Comparison of ENCODE assay signal across 8 cellular contexts in genomic region chr20:53939554-53940355, GRCh38.
DNase-seq lines count a peak whose midpoint lies in the region; ATAC-seq and TF ChIP-seq lines count a peak whose summit lies in the region.

No MANE protein-coding gene starts in this region.

- H3K27me3 ChIP-seq in CD4-positive, alpha-beta T cell (ENCODE audit: control insufficient read depth, insufficient read depth, low read length), result no peaks in the 10 kb centered on the region
- no peaks in the 10 kb centered on the region for H3K27me3 ChIP-seq in fibroblast of lung (ENCODE audit: control insufficient read depth, insufficient read depth, low read length)

- peak; percentile 76 for TF ChIP-seq CTCF in CD4-positive, alpha-beta T cell (IDR thresholded peaks at IDR 0.05)
- peak; percentile 74 to 78 for TF ChIP-seq CTCF in fibroblast of lung (conservative IDR thresholded peaks at IDR 0.05 in 1 of 2, IDR thresholded peaks at IDR 0.05 in 1 of 2; ENCODE audit: low read depth in 1 of 2, low read length in 2 of 2)
- TF ChIP-seq CTCF in nephron (IDR thresholded peaks at IDR 0.05; ENCODE audit: unreplicated experiment in 3 of 3), result peak; percentile 50 to 66 (median 53)

- DNase-seq in CD4-positive, alpha-beta T cell, result peak; percentile 35 to 66 (median 52)
- DNase-seq in OCI-M1 (lab: John Stamatoyannopoulos, UW) (peak; percentile 97), fibroblast of lung (ENCODE audit: low read depth in 2 of 2) (peak; percentile 91 to 96)
- DNase-seq in activated T-cell treated with anti-CD3 and anti-CD28 coated beads, Interleukin-2, amount 50 U/mL, for 24 hours, result peak; percentile 76
- DNase-seq in stimulated activated naive CD8-positive, alpha-beta T cell treated with anti-CD3 and anti-CD28 coated beads, Interleukin-15, amount 100 ng/mL, for 72 hours, result peak; percentile 61 to 81

- H3K27ac Mint-ChIP-seq in CD4-positive, alpha-beta T cell, result no peak overlapping the region
- H3K27ac Mint-ChIP-seq in activated T-cell treated with anti-CD3 and anti-CD28 coated beads, Interleukin-2, amount 50 U/mL, for 24 hours, result no peak overlapping the region
- H3K27ac Mint-ChIP-seq in nephron, result peak overlapping the region; percentile 42 to 74 (median 51)
- peak overlapping the region; percentile 50 to 67 for H3K27ac Mint-ChIP-seq in stimulated activated naive CD8-positive, alpha-beta T cell treated with anti-CD3 and anti-CD28 coated beads, Interleukin-15, amount 100 ng/mL, for 72 hours

- no peaks in the 10 kb centered on the region for H3K27me3 Mint-ChIP-seq in CD4-positive, alpha-beta T cell
- no peaks in the 10 kb centered on the region for H3K27me3 Mint-ChIP-seq in activated T-cell treated with anti-CD3 and anti-CD28 coated beads, Interleukin-2, amount 50 U/mL, for 24 hours
- no peaks in the 10 kb centered on the region for H3K27me3 Mint-ChIP-seq in nephron (ENCODE audit: low read depth)
- no peaks in the 10 kb centered on the region for H3K27me3 Mint-ChIP-seq in stimulated activated naive CD8-positive, alpha-beta T cell treated with anti-CD3 and anti-CD28 coated beads, Interleukin-15, amount 100 ng/mL, for 72 hours

- H3K4me1 Mint-ChIP-seq in CD4-positive, alpha-beta T cell (ENCODE audit: low read depth), result peaks cover 47% of the 10 kb centered on the region
- peaks cover 40% of the 10 kb centered on the region for H3K4me1 Mint-ChIP-seq in activated T-cell treated with anti-CD3 and anti-CD28 coated beads, Interleukin-2, amount 50 U/mL, for 24 hours (ENCODE audit: low read depth)
- H3K4me1 Mint-ChIP-seq in nephron, result peaks cover 55% of the 10 kb centered on the region
- peaks cover 79% of the 10 kb centered on the region for H3K4me1 Mint-ChIP-seq in stimulated activated naive CD8-positive, alpha-beta T cell treated with anti-CD3 and anti-CD28 coated beads, Interleukin-15, amount 100 ng/mL, for 72 hours

- peak overlapping the region; percentile 66 for H2AFZ ChIP-seq in fibroblast of lung (ENCODE audit: low read length)

- intact Hi-C loops in CD4-positive, alpha-beta T cell (cut with DNase I, micrococcal nuclease), result loop anchor here (1.0 to 10.0 kb wide), 5 partner anchors 18 to 725 kb away; no protein-coding TSS in a partner anchor

- no peak overlapping the region for H3K4me3 ChIP-seq in fibroblast of lung (replicated peaks in 1 of 4; ENCODE audit: control extremely low read depth in 1 of 4, insufficient read depth in 1 of 4, low read depth in 3 of 4, low read length in 4 of 4)

- H3K36me3 ChIP-seq in fibroblast of lung (ENCODE audit: control insufficient read depth, insufficient read depth, low read length), result no peaks in the 10 kb centered on the region

- H4K20me1 ChIP-seq in fibroblast of lung (ENCODE audit: control insufficient read depth, extremely low read depth, insufficient read depth, low read length), result no peaks in the 10 kb centered on the region

- H3K9me3 Mint-ChIP-seq in CD4-positive, alpha-beta T cell, result no peaks in the 10 kb centered on the region
- no peaks in the 10 kb centered on the region for H3K9me3 Mint-ChIP-seq in activated T-cell treated with anti-CD3 and anti-CD28 coated beads, Interleukin-2, amount 50 U/mL, for 24 hours
- no peaks in the 10 kb centered on the region for H3K9me3 Mint-ChIP-seq in nephron
- no peaks in the 10 kb centered on the region for H3K9me3 Mint-ChIP-seq in stimulated activated naive CD8-positive, alpha-beta T cell treated with anti-CD3 and anti-CD28 coated beads, Interleukin-15, amount 100 ng/mL, for 72 hours

- ATAC-seq in CD4-positive, alpha-beta T cell (ENCODE audit: poor library complexity), result peak; percentile 75
- ATAC-seq in GM19395 (IDR thresholded peaks at IDR 0.05; ENCODE audit: unreplicated experiment), result peak; percentile 65
- peak; percentile 70 for ATAC-seq in HG03571 (IDR thresholded peaks at IDR 0.05; ENCODE audit: unreplicated experiment)
- ATAC-seq in stimulated activated naive CD8-positive, alpha-beta T cell treated with anti-CD3 and anti-CD28 coated beads, Interleukin-15, amount 100 ng/mL, for 72 hours, result peak; percentile 91

- H3K9ac ChIP-seq in fibroblast of lung (ENCODE audit: insufficient read depth, low read length), result no peak overlapping the region

- peaks cover 12% of the 10 kb centered on the region for H3K4me1 ChIP-seq in fibroblast of lung (ENCODE audit: control insufficient read depth, extremely low read depth, insufficient read depth, low read length)

- H3K4me3 Mint-ChIP-seq in CD4-positive, alpha-beta T cell, result no peak overlapping the region
- no peak overlapping the region for H3K4me3 Mint-ChIP-seq in activated T-cell treated with anti-CD3 and anti-CD28 coated beads, Interleukin-2, amount 50 U/mL, for 24 hours
- peak overlapping the region; percentile 13 to 42 (median 16) for H3K4me3 Mint-ChIP-seq in nephron
- H3K4me3 Mint-ChIP-seq in stimulated activated naive CD8-positive, alpha-beta T cell treated with anti-CD3 and anti-CD28 coated beads, Interleukin-15, amount 100 ng/mL, for 72 hours, result peak overlapping the region; percentile 28 to 30

- no peaks in the 10 kb centered on the region for H3K36me3 Mint-ChIP-seq in CD4-positive, alpha-beta T cell (ENCODE audit: low read depth)
- H3K36me3 Mint-ChIP-seq in activated T-cell treated with anti-CD3 and anti-CD28 coated beads, Interleukin-2, amount 50 U/mL, for 24 hours (ENCODE audit: low read depth), result no peaks in the 10 kb centered on the region
- no peaks in the 10 kb centered on the region for H3K36me3 Mint-ChIP-seq in nephron (ENCODE audit: low read depth)

- POLR2A ChIA-PET in CD4-positive, alpha-beta T cell (lab: Charles Lee), result interaction anchor here (0.6 to 1.6 kb wide), 7 partner anchors 10 to 346 kb away, joined by 3 to 9 read pairs (median 3); partner anchors contain the start of genes PFDN4 and ZNF217

- H3K27ac ChIP-seq in CD4-positive, alpha-beta T cell (ENCODE audit: low read depth, low read length), result no peak overlapping the region
- H3K27ac ChIP-seq in fibroblast of lung (ENCODE audit: insufficient read depth, low read length), result peak overlapping the region; percentile 81

- H3K9me3 ChIP-seq in CD4-positive, alpha-beta T cell (ENCODE audit: control insufficient read depth, low read length), result no peaks in the 10 kb centered on the region
- H3K9me3 ChIP-seq in fibroblast of lung (ENCODE audit: control insufficient read depth, insufficient read depth, low read depth, low read length), result no peaks in the 10 kb centered on the region

- no peaks in the 10 kb centered on the region for H3K79me2 ChIP-seq in fibroblast of lung (ENCODE audit: control insufficient read depth, insufficient read depth, low read length)

- peak overlapping the region; percentile 11 for H3K4me2 ChIP-seq in fibroblast of lung (ENCODE audit: extremely low read depth, insufficient read depth, low read length)

- CTCF ChIA-PET in CD4-positive, alpha-beta T cell (lab: Charles Lee), result interaction anchor here (0.6 to 1.7 kb wide), 11 partner anchors 12 to 527 kb away, joined by 3 to 7 read pairs (median 3); no protein-coding TSS in a partner anchor

Comparison
In these comparisons a context has a peak if more than half of its experiments do, and no peak if none do; other contexts are left out.
1. H3K27ac Mint-ChIP-seq: peak in nephron (3 of 3) and stimulated activated naive CD8-positive, alpha-beta T cell treated with anti-CD3 and anti-CD28 coated beads, Interleukin-15, amount 100 ng/mL, for 72 hours (2 of 2); none in CD4-positive, alpha-beta T cell (single experiment) and activated T-cell treated with anti-CD3 and anti-CD28 coated beads, Interleukin-2, amount 50 U/mL, for 24 hours (single experiment).
2. H3K4me3 Mint-ChIP-seq: peak in nephron (3 of 3) and stimulated activated naive CD8-positive, alpha-beta T cell treated with anti-CD3 and anti-CD28 coated beads, Interleukin-15, amount 100 ng/mL, for 72 hours (2 of 2); none in CD4-positive, alpha-beta T cell (single experiment) and activated T-cell treated with anti-CD3 and anti-CD28 coated beads, Interleukin-2, amount 50 U/mL, for 24 hours (single experiment).
3. Peak in every context shown above with its lines, with median percentiles within 50 percentile points of each other: ATAC-seq, DNase-seq and CTCF ChIP-seq.